20 cellular contexts compared by ENCODE assay signal in the genomic region with DNA sequence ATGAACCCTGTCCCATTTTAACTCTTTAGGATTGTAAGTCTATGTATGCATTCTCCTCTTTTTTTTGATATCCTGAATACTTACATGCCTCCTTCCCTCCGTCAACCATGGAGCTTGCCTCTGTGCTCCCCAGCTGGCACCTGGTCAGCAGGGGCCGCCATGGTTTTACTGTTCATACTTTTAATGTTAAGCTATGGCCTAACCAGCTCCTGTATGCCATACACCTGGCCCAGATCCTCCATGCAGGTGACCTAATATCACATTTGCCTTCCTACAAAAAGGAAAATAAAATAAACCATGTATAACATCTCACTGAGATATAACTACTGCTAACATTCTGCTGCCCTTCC.
DNase-seq lines count a peak whose midpoint lies in the region; ATAC-seq and TF ChIP-seq lines count a peak whose summit lies in the region.
"Had no signal": no experiment of that assay in that cellular context is flagged by ENCODE, and none has a peak within 500 bp of the region (broad histone marks: within the 10 kb centered on the region; RNA-seq: fewer than 3 reads in every experiment).

No MANE protein-coding gene starts in this region.

- H3K9me3 ChIP-seq in OCI-LY3 (ENCODE audit: insufficient read depth, low read length), result no peaks in the 10 kb centered on the region
- no peaks in the 10 kb centered on the region for H3K9me3 ChIP-seq in parathyroid adenoma (ENCODE audit: control insufficient read depth, low read length)

- H2AFZ ChIP-seq in OCI-LY3 (ENCODE audit: low read depth, low read length) (no peak overlapping the region), parathyroid adenoma (no peak overlapping the region)
- H2AFZ ChIP-seq: PC-9 had no signal

- H3K27ac ChIP-seq in OCI-LY3 (ENCODE audit: low read length), result no peak overlapping the region
- H3K27ac ChIP-seq in parathyroid adenoma, result no peak overlapping the region
- H3K27ac ChIP-seq: cardiac muscle cell, PC-9 had no signal

- H3K27me3 Mint-ChIP-seq in activated CD4-positive, alpha-beta T cell treated with anti-CD3 and anti-CD28 coated beads for 36 hours, result no peaks in the 10 kb centered on the region
- H3K27me3 Mint-ChIP-seq in chondrocyte (ENCODE audit: low read depth), result no peaks in the 10 kb centered on the region
- H3K27me3 Mint-ChIP-seq: activated naive CD4-positive, alpha-beta T cell treated with anti-CD3 and anti-CD28 coated beads, Interleukin-2, amount 10 ng/mL, durations not matched to agents 7 days and 5 days had no signal

- H3K36me3 ChIP-seq in OCI-LY3 (replicated peaks; ENCODE audit: low read depth, low read length) (no peaks in the 10 kb centered on the region), parathyroid adenoma (ENCODE audit: control insufficient read depth, insufficient read depth, low read length) (no peaks in the 10 kb centered on the region)
- H3K36me3 ChIP-seq: cardiac muscle cell had no signal

- TF ChIP-seq CTCF in OCI-LY3 (IDR thresholded peaks at IDR 0.05; ENCODE audit: low read depth, low read length) (peak; percentile 48), chondrocyte (IDR thresholded peaks at IDR 0.05) (peak; percentile 33), parathyroid adenoma (IDR thresholded peaks at IDR 0.05) (peak; percentile 23)

- H3K27me3 ChIP-seq in OCI-LY3 (ENCODE audit: low read depth, low read length) (peaks cover 4% of the 10 kb centered on the region; the same call in 1 of the 2 replicates), parathyroid adenoma (ENCODE audit: control insufficient read depth, insufficient read depth, low read length) (no peaks in the 10 kb centered on the region)
- H3K27me3 ChIP-seq: cardiac muscle cell had no signal

- intact Hi-C loops in activated CD4-positive, alpha-beta T cell treated with anti-CD3 and anti-CD28 coated beads for 36 hours (cut with DNase I, micrococcal nuclease), result loop anchor here (5.0 kb wide), 2 partner anchors 284 to 601 kb away; partner anchors contain the start of gene TRIB2 (in 2 of the 2)

- H3K79me2 ChIP-seq in OCI-LY3 (ENCODE audit: low read length) (no peaks in the 10 kb centered on the region), parathyroid adenoma (no peaks in the 10 kb centered on the region)

- no peaks in the 10 kb centered on the region for H3K9me3 Mint-ChIP-seq in activated CD4-positive, alpha-beta T cell treated with anti-CD3 and anti-CD28 coated beads for 36 hours (ENCODE audit: low read depth)
- H3K9me3 Mint-ChIP-seq in chondrocyte (ENCODE audit: low read depth), result no peaks in the 10 kb centered on the region
- H3K9me3 Mint-ChIP-seq: activated naive CD4-positive, alpha-beta T cell treated with anti-CD3 and anti-CD28 coated beads, Interleukin-2, amount 10 ng/mL, durations not matched to agents 7 days and 5 days had no signal

- H3K27ac Mint-ChIP-seq in activated CD4-positive, alpha-beta T cell treated with anti-CD3 and anti-CD28 coated beads for 36 hours, result no peak overlapping the region
- peak overlapping the region; percentile 89 for H3K27ac Mint-ChIP-seq in chondrocyte (ENCODE audit: unreplicated experiment)
- H3K27ac Mint-ChIP-seq: activated naive CD4-positive, alpha-beta T cell treated with anti-CD3 and anti-CD28 coated beads, Interleukin-2, amount 10 ng/mL, durations not matched to agents 7 days and 5 days had no signal

- H3K9ac ChIP-seq in OCI-LY3 (ENCODE audit: low read length), result no peak overlapping the region
- H3K9ac ChIP-seq in parathyroid adenoma, result no peak overlapping the region

- H3K4me3 ChIP-seq in OCI-LY3 (ENCODE audit: low read length) (no peak overlapping the region), parathyroid adenoma (ENCODE audit: low read depth, low read length) (no peak overlapping the region)
- H3K4me3 ChIP-seq: cardiac muscle cell, PC-9 had no signal

- no peaks in the 10 kb centered on the region for H4K20me1 ChIP-seq in OCI-LY3 (ENCODE audit: insufficient read depth, low read length)

- no peak overlapping the region for H3K4me2 ChIP-seq in OCI-LY3 (ENCODE audit: low read length)
- no peak overlapping the region for H3K4me2 ChIP-seq in parathyroid adenoma (ENCODE audit: low read length)
- H3K4me2 ChIP-seq: PC-9 had no signal

- peak; percentile 19 for DNase-seq in activated CD4-positive, alpha-beta T cell treated with anti-CD3 and anti-CD28 coated beads for 36 hours
- DNase-seq in activated CD4-positive, alpha-beta T cell treated with anti-CD3 and anti-CD28 coated beads, Interleukin-2, amount 50 U/mL, for 48 hours, result no peak
- DNase-seq in chondrocyte (ENCODE audit: low spot score), result no peak
- DNase-seq in DMS79 treated with DMSO at 0.1 percent for 48 hours (lab: John Stamatoyannopoulos, UW), result no peak
- DNase-seq in retina, result no peak
- DNase-seq in stimulated activated naive CD4-positive, alpha-beta T cell (lab: John Stamatoyannopoulos, UW), result no peak
- DNase-seq: activated CD4-positive, CD25-positive, alpha-beta regulatory T cell; activated CD8-positive, alpha-beta memory T cell treated with anti-CD3 and anti-CD28 coated beads, Interleukin-2, amount 50 U/mL, for 4 hours; activated naive CD4-positive, alpha-beta T cell treated with anti-CD3 and anti-CD28 coated beads, Interleukin-2, amount 10 ng/mL, durations not matched to agents 7 days and 5 days; COR-L47; effector CD4-positive, alpha-beta T cell; GF-D8; Karpas-422; NCI-H446 treated with DMSO at 0.1 percent for 48 hours; PC-9; stimulated activated CD4-positive, alpha-beta T cell treated with anti-CD3 and anti-CD28 coated beads, Interleukin-12 subunit alpha, Interleukin-12 subunit beta, amount 100 ng/mL, for 4 hours; stimulated activated naive CD8-positive, alpha-beta T cell treated with anti-CD3 and anti-CD28 coated beads, Interleukin-15, Interleukin-2, amounts not matched to agents 100 U/mL and 50 U/mL, for 24 hours had no signal

- peaks cover 3% of the 10 kb centered on the region; the same call in 1 of the 2 replicates for H3K4me1 ChIP-seq in OCI-LY3 (ENCODE audit: low read length)
- H3K4me1 ChIP-seq in parathyroid adenoma, result peaks cover 5% of the 10 kb centered on the region

- no peak overlapping the region for H3K4me3 Mint-ChIP-seq in activated CD4-positive, alpha-beta T cell treated with anti-CD3 and anti-CD28 coated beads for 36 hours
- H3K4me3 Mint-ChIP-seq in chondrocyte (ENCODE audit: unreplicated experiment), result no peak overlapping the region
- H3K4me3 Mint-ChIP-seq: activated naive CD4-positive, alpha-beta T cell treated with anti-CD3 and anti-CD28 coated beads, Interleukin-2, amount 10 ng/mL, durations not matched to agents 7 days and 5 days had no signal

- POLR2A ChIA-PET in activated CD4-positive, alpha-beta T cell treated with anti-CD3 and anti-CD28 coated beads for 36 hours (lab: Charles Lee), result no interaction called here

- peaks cover 38% of the 10 kb centered on the region for H3K4me1 Mint-ChIP-seq in activated CD4-positive, alpha-beta T cell treated with anti-CD3 and anti-CD28 coated beads for 36 hours
- peaks cover 71% of the 10 kb centered on the region for H3K4me1 Mint-ChIP-seq in chondrocyte (ENCODE audit: low read depth)

- ATAC-seq in activated CD4-positive, alpha-beta T cell treated with anti-CD3 and anti-CD28 coated beads for 36 hours, result no peak
- ATAC-seq: stimulated activated naive CD8-positive, alpha-beta T cell treated with anti-CD3 and anti-CD28 coated beads, Interleukin-15, Interleukin-2, amounts not matched to agents 100 U/mL and 50 U/mL, for 24 hours had no signal

- CTCF ChIA-PET in activated CD4-positive, alpha-beta T cell treated with anti-CD3 and anti-CD28 coated beads for 36 hours (lab: Charles Lee), result interaction anchor here (0.7 to 1.6 kb wide), 3 partner anchors 11 to 470 kb away, joined by 3 to 6 read pairs (median 3); partner anchors contain the start of gene TRIB2

- H3K36me3 Mint-ChIP-seq in activated CD4-positive, alpha-beta T cell treated with anti-CD3 and anti-CD28 coated beads for 36 hours (ENCODE audit: low read depth), result no peaks in the 10 kb centered on the region
- no peaks in the 10 kb centered on the region for H3K36me3 Mint-ChIP-seq in chondrocyte (ENCODE audit: low read depth)
